In genomic region chr10:117933036-117933435, GRCh38 we compare ENCODE assay signal across 13 cellular contexts.
"Had no signal": no experiment of that assay in that cellular context is flagged by ENCODE, and none has a peak within 500 bp of the region (broad histone marks: within the 10 kb centered on the region; RNA-seq: fewer than 3 reads in every experiment).

No MANE protein-coding gene starts in this region.

- H3K4me3 ChIP-seq: dorsolateral prefrontal cortex, right lobe of liver, testis had no signal

- H3K27me3 Mint-ChIP-seq: stimulated activated naive CD8-positive, alpha-beta T cell treated with anti-CD3 and anti-CD28 coated beads, Interleukin-15, Interleukin-2, amounts not matched to agents 100 ng/mL and 50 ng/mL, for 24 hours had no signal

- H3K4me3 Mint-ChIP-seq: activated naive CD8-positive, alpha-beta T cell treated with anti-CD3 and anti-CD28 coated beads for 36 hours; activated T-cell treated with anti-CD3 and anti-CD28 coated beads, Interleukin-2, amount 50 U/mL, for 4 hours; natural killer cell treated with Interleukin-12 subunit alpha and Interleukin-12 subunit beta and Interleukin-15 and Interleukin-18, amount 100 ng/mL, for 72 hours; stimulated activated naive CD8-positive, alpha-beta T cell treated with anti-CD3 and anti-CD28 coated beads, Interleukin-15, Interleukin-2, amounts not matched to agents 100 ng/mL and 50 ng/mL, for 24 hours had no signal

- ATAC-seq: activated T-cell treated with anti-CD3 and anti-CD28 coated beads, Interleukin-2, amount 50 U/mL, for 4 hours; natural killer cell treated with Interleukin-12 subunit alpha and Interleukin-12 subunit beta and Interleukin-15 and Interleukin-18, amount 100 ng/mL, for 72 hours; right lobe of liver had no signal

- H3K27ac Mint-ChIP-seq: activated naive CD8-positive, alpha-beta T cell treated with anti-CD3 and anti-CD28 coated beads for 36 hours; natural killer cell treated with Interleukin-12 subunit alpha and Interleukin-12 subunit beta and Interleukin-15 and Interleukin-18, amount 100 ng/mL, for 72 hours; progenitor cell of endocrine pancreas; stimulated activated naive CD8-positive, alpha-beta T cell treated with anti-CD3 and anti-CD28 coated beads, Interleukin-15, Interleukin-2, amounts not matched to agents 100 ng/mL and 50 ng/mL, for 24 hours had no signal

- DNase-seq: activated CD4-positive, alpha-beta T cell treated with anti-CD3 and anti-CD28 coated beads for 1 hour; activated CD4-positive, alpha-beta T cell treated with anti-CD3 and anti-CD28 coated beads, Interleukin-2, amount 50 U/mL, for 48 hours; activated gamma-delta T cell treated with Interleukin-2 at 50 U/mL for 16 hours; activated naive CD8-positive, alpha-beta T cell treated with anti-CD3 and anti-CD28 coated beads for 36 hours; activated T-cell treated with anti-CD3 and anti-CD28 coated beads, Interleukin-2, amount 50 U/mL, for 4 hours; anterior cingulate cortex; dorsolateral prefrontal cortex; nucleus accumbens; right lobe of liver; testis had no signal

- H3K4me1 Mint-ChIP-seq: activated naive CD8-positive, alpha-beta T cell treated with anti-CD3 and anti-CD28 coated beads for 36 hours had no signal

- H3K36me3 Mint-ChIP-seq: activated naive CD8-positive, alpha-beta T cell treated with anti-CD3 and anti-CD28 coated beads for 36 hours; natural killer cell treated with Interleukin-12 subunit alpha and Interleukin-12 subunit beta and Interleukin-15 and Interleukin-18, amount 100 ng/mL, for 72 hours had no signal

- H3K9me3 Mint-ChIP-seq: activated naive CD8-positive, alpha-beta T cell treated with anti-CD3 and anti-CD28 coated beads for 36 hours; activated T-cell treated with anti-CD3 and anti-CD28 coated beads, Interleukin-2, amount 50 U/mL, for 4 hours; natural killer cell treated with Interleukin-12 subunit alpha and Interleukin-12 subunit beta and Interleukin-15 and Interleukin-18, amount 100 ng/mL, for 72 hours; stimulated activated naive CD8-positive, alpha-beta T cell treated with anti-CD3 and anti-CD28 coated beads, Interleukin-15, Interleukin-2, amounts not matched to agents 100 ng/mL and 50 ng/mL, for 24 hours had no signal
